8 cellular contexts compared by ENCODE assay signal in the genomic region with DNA sequence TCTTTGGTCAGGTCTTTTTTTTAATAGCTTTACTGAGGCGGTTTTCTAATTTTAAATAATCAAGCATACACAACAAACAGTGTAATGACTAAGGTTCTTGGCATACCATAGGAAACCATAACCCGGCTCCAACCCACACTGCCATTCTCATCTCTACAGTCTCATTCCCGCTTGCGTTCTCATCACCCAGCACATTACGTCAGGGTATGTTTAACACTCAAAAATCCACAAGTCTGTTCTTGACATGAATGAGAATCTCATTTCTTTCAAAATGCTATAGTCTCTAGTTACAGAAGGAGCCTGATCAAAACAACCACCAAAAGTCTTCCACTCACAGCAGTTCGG. TPM values are rescaled to one million over a fixed set of nuclear protein-coding genes. Genes with fewer than 3 reads are reported as not detected.
DNase-seq lines count a peak whose midpoint lies in the region; ATAC-seq, FAIRE-seq and TF ChIP-seq lines count a peak whose summit lies in the region.

No MANE protein-coding gene starts in this region.

- no peak for TF ChIP-seq EP300 in SK-N-SH (IDR thresholded peaks at IDR 0.05; ENCODE audit: borderline replicate concordance in 1 of 2, low read depth in 1 of 2, low read length in 1 of 2)

- H3K27ac ChIP-seq in DND-41 (ENCODE audit: low read length) (peak overlapping the region; percentile 91), SK-N-SH (ENCODE audit: low read depth in 2 of 2, low read length in 1 of 2) (peak overlapping the region; percentile 91 to 96), endothelial cell of umbilical vein (ENCODE audit: insufficient read depth, low read depth, low read length) (peak overlapping the region; percentile 92)

- H3K4me2 ChIP-seq in DND-41 (ENCODE audit: insufficient read depth, low read length), result peak overlapping the region; percentile 86
- H3K4me2 ChIP-seq in SK-N-SH, result peak overlapping the region; percentile 89
- peak overlapping the region; percentile 96 for H3K4me2 ChIP-seq in endothelial cell of umbilical vein (ENCODE audit: insufficient read depth, low read length)

- in situ Hi-C loops in G401 (cut with HindIII; ENCODE audit: low sequenced_read_pairs), result no loop called here

- H3K4me3 Mint-ChIP-seq in neural crest cell, result peak overlapping the region; percentile 97

- no peak for DNase-seq in DND-41
- DNase-seq in SK-N-SH, result peak; percentile 51
- DNase-seq in endothelial cell of umbilical vein (ENCODE audit: low read depth, low spot score), result no peak
- no peak for DNase-seq in neural crest cell (ENCODE audit: low read depth, low spot score)
- DNase-seq in HT-29 (ENCODE audit: low spot score), result no peak
- DNase-seq in G401 (ENCODE audit: low spot score), result no peak

- TF ChIP-seq CTCF in DND-41 (IDR thresholded peaks at IDR 0.05; ENCODE audit: borderline replicate concordance, extremely low read depth, low read length, poor library complexity, severe bottlenecking), result no peak
- TF ChIP-seq CTCF in SK-N-SH (IDR thresholded peaks at IDR 0.05), result no peak
- TF ChIP-seq CTCF in endothelial cell of umbilical vein (IDR thresholded peaks at IDR 0.05; ENCODE audit: extremely low read depth in 1 of 2, insufficient read depth in 1 of 2, low read depth in 1 of 2, low read length in 2 of 2), result no peak
- no peak for TF ChIP-seq CTCF in neural crest cell (conservative IDR thresholded peaks at IDR 0.05)

- no peaks in the 10 kb centered on the region for H4K20me1 ChIP-seq in DND-41 (ENCODE audit: insufficient read depth, low read length)
- no peaks in the 10 kb centered on the region for H4K20me1 ChIP-seq in SK-N-SH (ENCODE audit: insufficient read depth)
- no peaks in the 10 kb centered on the region for H4K20me1 ChIP-seq in endothelial cell of umbilical vein (replicated peaks; ENCODE audit: control insufficient read depth, extremely low read depth, insufficient read depth, low read length)

- peak overlapping the region; percentile 78 for H2AFZ ChIP-seq in DND-41 (ENCODE audit: low read depth, low read length)
- H2AFZ ChIP-seq in SK-N-SH (ENCODE audit: low read depth), result peak overlapping the region; percentile 99
- H2AFZ ChIP-seq in endothelial cell of umbilical vein (ENCODE audit: low read depth, low read length), result peak overlapping the region; percentile 90

- H3K79me2 ChIP-seq in DND-41 (ENCODE audit: insufficient read depth, low read length) (peaks cover 40% of the 10 kb centered on the region), SK-N-SH (ENCODE audit: insufficient read depth) (peaks cover 26% of the 10 kb centered on the region; the same call in 1 of the 2 replicates), endothelial cell of umbilical vein (ENCODE audit: control insufficient read depth, insufficient read depth, low read length) (peaks cover 16% of the 10 kb centered on the region)

- TF ChIP-seq RAD21 in SK-N-SH (IDR thresholded peaks at IDR 0.05; ENCODE audit: low read length), result no peak

- peaks cover 14% of the 10 kb centered on the region for H3K36me3 Mint-ChIP-seq in neural crest cell (ENCODE audit: low read depth)

- H3K4me3 ChIP-seq in DND-41 (ENCODE audit: low read depth in 1 of 2, low read length in 2 of 2), result peak overlapping the region; percentile 46 to 72
- peak overlapping the region; percentile 76 to 96 for H3K4me3 ChIP-seq in SK-N-SH (ENCODE audit: low read depth in 2 of 2, low read length in 1 of 2)
- H3K4me3 ChIP-seq in endothelial cell of umbilical vein (replicated peaks in 1 of 3; ENCODE audit: insufficient read depth in 1 of 3, low read depth in 1 of 3, low read length in 3 of 3), result peak overlapping the region; percentile 68 to 93 (median 89)

- peaks cover 4% of the 10 kb centered on the region for H3K9me3 Mint-ChIP-seq in neural crest cell

- ATAC-seq in DND-41 (ENCODE audit: insufficient read depth, low read depth) (peak; percentile 56), GM19324 (IDR thresholded peaks at IDR 0.05; ENCODE audit: low FRiP score, unreplicated experiment) (peak; percentile 22), HG03342 (IDR thresholded peaks at IDR 0.05; ENCODE audit: unreplicated experiment) (peak; percentile 32)

- CTCF ChIA-PET in SK-N-SH (lab: Yijun Ruan, JAX), result interaction anchor here (1.6 to 2.6 kb wide), 2 partner anchors 30 to 42 kb away, joined by 6 to 13 read pairs; a partner anchor contains a TSS
- CTCF ChIA-PET in endothelial cell of umbilical vein (lab: Charles Lee), result interaction anchor here (1.0 to 2.8 kb wide), 5 partner anchors 10 to 202 kb away, joined by 3 to 26 read pairs (median 4); a partner anchor contains a TSS

- no peaks in the 10 kb centered on the region for H3K27me3 Mint-ChIP-seq in neural crest cell (ENCODE audit: low read depth)

- dilution Hi-C loops in endothelial cell of umbilical vein (cut with MboI; ENCODE audit: extremely low pct_ligation_motif_present, low sequenced_read_pairs), result no loop called here

- POLR2A ChIA-PET in SK-N-SH (lab: Yijun Ruan, JAX) (interaction anchor here (1.2 to 1.7 kb wide), 4 partner anchors 9 to 88 kb away, joined by 6 to 28 read pairs (median 12); a partner anchor contains a TSS), endothelial cell of umbilical vein (lab: Charles Lee) (interaction anchor here (1.0 to 1.3 kb wide), 2 partner anchors 9 to 30 kb away, joined by 5 to 9 read pairs; a partner anchor contains a TSS)

- H3K27me3 ChIP-seq in DND-41 (ENCODE audit: insufficient read depth, low read length, poor library complexity) (no peaks in the 10 kb centered on the region), SK-N-SH (ENCODE audit: insufficient read depth) (no peaks in the 10 kb centered on the region), endothelial cell of umbilical vein (ENCODE audit: control insufficient read depth in 2 of 2, insufficient read depth in 2 of 2, low read length in 2 of 2) (no peaks in the 10 kb centered on the region)

- TF ChIP-seq POLR2A in endothelial cell of umbilical vein (IDR thresholded peaks at IDR 0.05; ENCODE audit: low read depth, low read length), result no peak

- peak overlapping the region; percentile 99 for H3K27ac Mint-ChIP-seq in neural crest cell (ENCODE audit: unreplicated experiment)

- H3K36me3 ChIP-seq in DND-41 (ENCODE audit: insufficient read depth, low read length) (peaks cover 6% of the 10 kb centered on the region; the same call in 1 of the 2 replicates), SK-N-SH (replicated peaks in 1 of 2; ENCODE audit: control insufficient read depth in 1 of 2, insufficient read depth in 2 of 2, low read length in 1 of 2) (no peaks in the 10 kb centered on the region), endothelial cell of umbilical vein (ENCODE audit: control insufficient read depth in 2 of 2, extremely low read depth in 1 of 2, insufficient read depth in 2 of 2, low read length in 2 of 2) (no peaks in the 10 kb centered on the region)

- BruUV-seq in endothelial cell of umbilical vein (replicated peaks; lab: Mats Ljungman, UMichigan), result TSS peak; percentile 93

- H3K9me1 ChIP-seq in endothelial cell of umbilical vein (replicated peaks; ENCODE audit: control insufficient read depth, extremely low read depth, insufficient read depth, low read length), result no peaks in the 10 kb centered on the region

- WGBS in SK-N-SH (ENCODE audit: low lambda C conversion rate), result 2% methylated on average over 6 of the region's 6 CpGs

- no peaks in the 10 kb centered on the region for H3K9me3 ChIP-seq in DND-41 (ENCODE audit: insufficient read depth, low read length, severe bottlenecking)
- H3K9me3 ChIP-seq in SK-N-SH, result no peaks in the 10 kb centered on the region
- H3K9me3 ChIP-seq in endothelial cell of umbilical vein (replicated peaks; ENCODE audit: control insufficient read depth, insufficient read depth, low read length), result no peaks in the 10 kb centered on the region

- H3K9ac ChIP-seq in DND-41 (ENCODE audit: low read depth, low read length) (peak overlapping the region; percentile 67), SK-N-SH (peak overlapping the region; percentile 97), endothelial cell of umbilical vein (replicated peaks; ENCODE audit: extremely low read depth, insufficient read depth, low read length) (peak overlapping the region; percentile 97)

- H3K4me1 Mint-ChIP-seq in neural crest cell, result peaks cover 36% of the 10 kb centered on the region

- intact Hi-C loops in endothelial cell of umbilical vein (cut with micrococcal nuclease), result loop anchor here (1.0 to 10.0 kb wide), 2 partner anchors 201 to 1860 kb away; a partner anchor contains a TSS

- FAIRE-seq in endothelial cell of umbilical vein (lab: Jason Lieb, UNC), result peak; percentile 55

- peaks cover 7% of the 10 kb centered on the region for H3F3A ChIP-seq in SK-N-SH (replicated peaks; ENCODE audit: insufficient read depth)

- H3K4me1 ChIP-seq in DND-41 (ENCODE audit: insufficient read depth, low read length) (peaks cover 31% of the 10 kb centered on the region), SK-N-SH (ENCODE audit: control insufficient read depth in 1 of 2, insufficient read depth in 2 of 2, low read depth in 1 of 2, low read length in 1 of 2) (peaks cover 0 to 11% of the 10 kb centered on the region in 2 experiments; a peak in 2 of 4 replicates), endothelial cell of umbilical vein (ENCODE audit: control insufficient read depth, extremely low read depth, insufficient read depth, low read length) (peaks cover 11% of the 10 kb centered on the region)

- no peaks in the 10 kb centered on the region for H3K9me2 ChIP-seq in SK-N-SH

RNA-seq across cellular contexts. Expression of a gene that starts 0.5 kb away (rescaled TPM):
- 2.9 and 3.5 TPM in 2 replicates for polyA plus RNA-seq in SK-N-SH (2012; rRNA removed)
- 2.8 and 2.9 TPM in 2 replicates for polyA plus RNA-seq in SK-N-SH (2012; cell fraction: cytosol; rRNA removed)
- polyA plus RNA-seq in SK-N-SH (2012; cell fraction: nucleus; rRNA removed), result 3.1 and 6.3 TPM in 2 replicates
- total RNA-seq in endothelial cell of umbilical vein, result 5.0 and 6.5 TPM in 2 replicates
- polyA plus RNA-seq in endothelial cell of umbilical vein, result 2.1 and 2.2 TPM in 2 replicates
- polyA plus RNA-seq in endothelial cell of umbilical vein (2011; cell fraction: cytosol; rRNA removed), result 2.8 and 3.7 TPM in 2 replicates
- polyA plus RNA-seq in endothelial cell of umbilical vein (2011; cell fraction: nucleus; rRNA removed), result 8.8 and 12.9 TPM in 2 replicates
- polyA plus RNA-seq in endothelial cell of umbilical vein (2012), result 2.6 and 5.3 TPM in 2 replicates
- 2.9 and 5.3 TPM in 2 replicates for polyA minus RNA-seq in endothelial cell of umbilical vein
- 12.3 TPM for polyA minus RNA-seq in endothelial cell of umbilical vein (2011; cell fraction: cytosol; rRNA and poly(A)+ RNA removed)
- polyA minus RNA-seq in endothelial cell of umbilical vein (2011; cell fraction: nucleus; rRNA and poly(A)+ RNA removed), result 4.4 and 10.0 TPM in 2 replicates
- 11.0 and 11.4 TPM in 2 replicates for total RNA-seq in neural crest cell
- 2.5 and 3.8 TPM in 2 replicates for total RNA-seq in HT-29 (2014; rRNA removed; shearing (Covaris generic))
- 6.8 and 14.1 TPM in 2 replicates for total RNA-seq in G401 (2014; rRNA removed; shearing (Covaris generic))

RNA-seq across cellular contexts. Expression of a gene that starts 30.8 kb away (rescaled TPM):
- polyA plus RNA-seq in SK-N-SH (2012; rRNA removed) (5.7 and 6.9 TPM in 2 replicates), endothelial cell of umbilical vein (4.9 and 5.4 TPM in 2 replicates)
- polyA plus RNA-seq in SK-N-SH (2012; cell fraction: cytosol; rRNA removed), result 9.0 and 10.3 TPM in 2 replicates
- polyA plus RNA-seq in SK-N-SH (2012; cell fraction: nucleus; rRNA removed), result 4.6 and 12.1 TPM in 2 replicates
- total RNA-seq in endothelial cell of umbilical vein (8.6 and 11.6 TPM in 2 replicates), neural crest cell (9.7 and 10.2 TPM in 2 replicates)
- polyA plus RNA-seq in endothelial cell of umbilical vein (2011; cell fraction: cytosol; rRNA removed), result 5.8 and 6.4 TPM in 2 replicates
- 10.9 and 12.9 TPM in 2 replicates for polyA plus RNA-seq in endothelial cell of umbilical vein (2011; cell fraction: nucleus; rRNA removed)
- 14.3 and 19.6 TPM in 2 replicates for polyA plus RNA-seq in endothelial cell of umbilical vein (2012)
- 12.6 and 23.3 TPM in 2 replicates for polyA minus RNA-seq in endothelial cell of umbilical vein
- polyA minus RNA-seq in endothelial cell of umbilical vein (2011; cell fraction: cytosol; rRNA and poly(A)+ RNA removed), result 8.8 TPM
- polyA minus RNA-seq in endothelial cell of umbilical vein (2011; cell fraction: nucleus; rRNA and poly(A)+ RNA removed), result 6.1 and 9.2 TPM in 2 replicates
- 9.0 and 14.9 TPM in 2 replicates for total RNA-seq in HT-29 (2014; rRNA removed; shearing (Covaris generic))
- 8.3 and 10.5 TPM in 2 replicates for total RNA-seq in G401 (2014; rRNA removed; shearing (Covaris generic))

RNA-seq across cellular contexts. Expression of a gene that starts 42.4 kb away (rescaled TPM):
- polyA plus RNA-seq in SK-N-SH (2012; rRNA removed), result 70.0 and 98.5 TPM in 2 replicates
- 103 and 105 TPM in 2 replicates for polyA plus RNA-seq in SK-N-SH (2012; cell fraction: cytosol; rRNA removed)
- 16.1 and 39.0 TPM in 2 replicates for polyA plus RNA-seq in SK-N-SH (2012; cell fraction: nucleus; rRNA removed)
- 81.6 and 90.1 TPM in 2 replicates for total RNA-seq in endothelial cell of umbilical vein
- polyA plus RNA-seq in endothelial cell of umbilical vein, result 65.3 and 69.1 TPM in 2 replicates
- polyA plus RNA-seq in endothelial cell of umbilical vein (2011; cell fraction: cytosol; rRNA removed), result 79.2 and 93.5 TPM in 2 replicates
- polyA plus RNA-seq in endothelial cell of umbilical vein (2011; cell fraction: nucleus; rRNA removed), result 47.3 and 49.7 TPM in 2 replicates
- polyA plus RNA-seq in endothelial cell of umbilical vein (2012), result 62.1 and 83.9 TPM in 2 replicates
- 54.9 and 57.6 TPM in 2 replicates for polyA minus RNA-seq in endothelial cell of umbilical vein
- 88.5 TPM for polyA minus RNA-seq in endothelial cell of umbilical vein (2011; cell fraction: cytosol; rRNA and poly(A)+ RNA removed)
- 19.9 and 35.9 TPM in 2 replicates for polyA minus RNA-seq in endothelial cell of umbilical vein (2011; cell fraction: nucleus; rRNA and poly(A)+ RNA removed)
- 111 and 112 TPM in 2 replicates for total RNA-seq in neural crest cell
- 77.0 and 92.9 TPM in 2 replicates for total RNA-seq in HT-29 (2014; rRNA removed; shearing (Covaris generic))
- 119 and 135 TPM in 2 replicates for total RNA-seq in G401 (2014; rRNA removed; shearing (Covaris generic))
